Comparison of ENCODE assay signal across 2 cellular contexts in genomic region chr12:106769078-106769477, GRCh38.
TF ChIP-seq lines count a peak whose summit lies in the region.

No MANE protein-coding gene starts in this region.

TF ChIP-seq in IMR-90, 13 proteins besides CTCF, POLR2A, EP300 and RAD21:
- TF ChIP-seq USF2 (IDR thresholded peaks at IDR 0.05; ENCODE audit: low read depth, low read length) = no peak
- TF ChIP-seq SMC3 (IDR thresholded peaks at IDR 0.05; ENCODE audit: low read depth, low read length) = no peak
- TF ChIP-seq MAFK (IDR thresholded peaks at IDR 0.05; ENCODE audit: low read depth, low read length) = no peak
- no peak for TF ChIP-seq FOS (IDR thresholded peaks at IDR 0.05; ENCODE audit: low read depth, low read length)
- TF ChIP-seq RCOR1 (IDR thresholded peaks at IDR 0.05; ENCODE audit: insufficient replicate concordance, low read length) = no peak
- TF ChIP-seq CEBPB (IDR thresholded peaks at IDR 0.05; ENCODE audit: low read depth, low read length) = no peak
- no peak for TF ChIP-seq BHLHE40 (IDR thresholded peaks at IDR 0.05; ENCODE audit: low read depth, low read length)
- no peak for TF ChIP-seq MXI1 (IDR thresholded peaks at IDR 0.05; ENCODE audit: borderline replicate concordance, low read depth, low read length)
- TF ChIP-seq MAZ (IDR thresholded peaks at IDR 0.05; ENCODE audit: borderline replicate concordance, low read depth, low read length) = no peak
- no peak for TF ChIP-seq CHD1 (IDR thresholded peaks at IDR 0.05; ENCODE audit: low read depth, low read length)
- no peak for TF ChIP-seq RFX5 (IDR thresholded peaks at IDR 0.05; ENCODE audit: low read depth, low read length)
TF ChIP-seq in IMR-90: peak in this region for 0.

TF ChIP-seq in HepG2, 621 proteins besides CTCF, POLR2A, EP300 and RAD21 (continues in another document):
- no peak for TF ChIP-seq HNF1B (CRISPR knock-in tag; IDR thresholded peaks at IDR 0.05)
- TF ChIP-seq SAP130 (CRISPR knock-in tag; IDR thresholded peaks at IDR 0.05; ENCODE audit: low read depth) = peak; percentile 33; the same call in 1 of the 2 replicates
- no peak for TF ChIP-seq HOXA5 (CRISPR knock-in tag; IDR thresholded peaks at IDR 0.05)
- TF ChIP-seq ZNF33A (CRISPR knock-in tag; IDR thresholded peaks at IDR 0.05; ENCODE audit: borderline replicate concordance) = no peak
- peak; percentile 20; the same call in 1 of the 2 replicates for TF ChIP-seq ONECUT2 (CRISPR knock-in tag; IDR thresholded peaks at IDR 0.05)
- no peak for TF ChIP-seq RBAK (CRISPR knock-in tag; IDR thresholded peaks at IDR 0.05)
- no peak for TF ChIP-seq MYPOP (CRISPR knock-in tag; IDR thresholded peaks at IDR 0.05)
- no peak for TF ChIP-seq FOXK2 (IDR thresholded peaks at IDR 0.05)
- no peak for TF ChIP-seq MEIS2 (CRISPR knock-in tag; IDR thresholded peaks at IDR 0.05)
- TF ChIP-seq NFKBIZ (CRISPR knock-in tag; IDR thresholded peaks at IDR 0.05) = 0 out of 2 replicates have a peak, but pooled peaks have one; percentile 37
- TF ChIP-seq THYN1 (CRISPR knock-in tag; IDR thresholded peaks at IDR 0.05; ENCODE audit: borderline replicate concordance, low read depth) = no peak
- TF ChIP-seq SP1 (IDR thresholded peaks at IDR 0.05) = no peak
- TF ChIP-seq SP1 (CRISPR knock-in tag; IDR thresholded peaks at IDR 0.05) = no peak
- TF ChIP-seq LBX2 (CRISPR knock-in tag; IDR thresholded peaks at IDR 0.05; ENCODE audit: borderline replicate concordance) = no peak
- peak; percentile 51; the same call in 1 of the 2 replicates for TF ChIP-seq EHMT2 (IDR thresholded peaks at IDR 0.05; ENCODE audit: borderline replicate concordance, low read depth, low read length)
- TF ChIP-seq BHLHE40 (IDR thresholded peaks at IDR 0.05; ENCODE audit: low read length) = no peak
- TF ChIP-seq CEBPB (IDR thresholded peaks at IDR 0.05; ENCODE audit: borderline replicate concordance, low read depth, low read length) = peak; percentile 31; the same call in 1 of the 2 replicates
- 0 out of 2 replicates have a peak, but pooled peaks have one; percentile 39 for TF ChIP-seq ZSCAN20 (CRISPR knock-in tag; IDR thresholded peaks at IDR 0.05; ENCODE audit: borderline replicate concordance)
- no peak for TF ChIP-seq ZNF710 (CRISPR knock-in tag; IDR thresholded peaks at IDR 0.05; ENCODE audit: borderline replicate concordance)
- no peak for TF ChIP-seq SOX6 (IDR thresholded peaks at IDR 0.05)
- TF ChIP-seq SOX6 (CRISPR knock-in tag; IDR thresholded peaks at IDR 0.05) = peak; percentile 23; the same call in 1 of the 2 replicates
- TF ChIP-seq ZNF652 (CRISPR knock-in tag; IDR thresholded peaks at IDR 0.05; ENCODE audit: borderline replicate concordance, low read depth) = 0 out of 2 replicates have a peak, but pooled peaks have one; percentile 13
- no peak for TF ChIP-seq MAF1 (CRISPR knock-in tag; IDR thresholded peaks at IDR 0.05; ENCODE audit: borderline replicate concordance)
- peak; percentile 22; the same call in 1 of the 2 replicates for TF ChIP-seq BCL6 (CRISPR knock-in tag; IDR thresholded peaks at IDR 0.05)
- TF ChIP-seq NR2F6 (IDR thresholded peaks at IDR 0.05) = no peak; the same call in 1 of the 2 replicates
- TF ChIP-seq NR2F6 (CRISPR knock-in tag; IDR thresholded peaks at IDR 0.05) = 0 out of 2 replicates have a peak, but pooled peaks have one; percentile 8
- peak; percentile 49 for TF ChIP-seq TEAD3 (CRISPR knock-in tag; optimal IDR thresholded peaks at IDR 0.05; ENCODE audit: borderline replicate concordance)
- TF ChIP-seq ZKSCAN1 (IDR thresholded peaks at IDR 0.05; ENCODE audit: low read length) = peak; percentile 94
- TF ChIP-seq ZNF7 (CRISPR knock-in tag; IDR thresholded peaks at IDR 0.05) = no peak
- TF ChIP-seq TBP (CRISPR knock-in tag; IDR thresholded peaks at IDR 0.05) = no peak
- no peak for TF ChIP-seq FOXO4 (CRISPR knock-in tag; conservative IDR thresholded peaks at IDR 0.05)
- no peak for TF ChIP-seq ATRX (CRISPR knock-in tag; IDR thresholded peaks at IDR 0.05; ENCODE audit: borderline replicate concordance)
- no peak for TF ChIP-seq SRSF9 (IDR thresholded peaks at IDR 0.05; ENCODE audit: borderline replicate concordance, insufficient read depth, low read depth, low read length, poor library complexity, severe bottlenecking)
- TF ChIP-seq LCORL (IDR thresholded peaks at IDR 0.05) = no peak
- TF ChIP-seq LCORL (CRISPR knock-in tag; IDR thresholded peaks at IDR 0.05) = peak; percentile 39; the same call in 1 of the 2 replicates
- 0 out of 2 replicates have a peak, but pooled peaks have one; percentile 15 for TF ChIP-seq FOXP4 (CRISPR knock-in tag; IDR thresholded peaks at IDR 0.05)
- TF ChIP-seq, protein P1, sequence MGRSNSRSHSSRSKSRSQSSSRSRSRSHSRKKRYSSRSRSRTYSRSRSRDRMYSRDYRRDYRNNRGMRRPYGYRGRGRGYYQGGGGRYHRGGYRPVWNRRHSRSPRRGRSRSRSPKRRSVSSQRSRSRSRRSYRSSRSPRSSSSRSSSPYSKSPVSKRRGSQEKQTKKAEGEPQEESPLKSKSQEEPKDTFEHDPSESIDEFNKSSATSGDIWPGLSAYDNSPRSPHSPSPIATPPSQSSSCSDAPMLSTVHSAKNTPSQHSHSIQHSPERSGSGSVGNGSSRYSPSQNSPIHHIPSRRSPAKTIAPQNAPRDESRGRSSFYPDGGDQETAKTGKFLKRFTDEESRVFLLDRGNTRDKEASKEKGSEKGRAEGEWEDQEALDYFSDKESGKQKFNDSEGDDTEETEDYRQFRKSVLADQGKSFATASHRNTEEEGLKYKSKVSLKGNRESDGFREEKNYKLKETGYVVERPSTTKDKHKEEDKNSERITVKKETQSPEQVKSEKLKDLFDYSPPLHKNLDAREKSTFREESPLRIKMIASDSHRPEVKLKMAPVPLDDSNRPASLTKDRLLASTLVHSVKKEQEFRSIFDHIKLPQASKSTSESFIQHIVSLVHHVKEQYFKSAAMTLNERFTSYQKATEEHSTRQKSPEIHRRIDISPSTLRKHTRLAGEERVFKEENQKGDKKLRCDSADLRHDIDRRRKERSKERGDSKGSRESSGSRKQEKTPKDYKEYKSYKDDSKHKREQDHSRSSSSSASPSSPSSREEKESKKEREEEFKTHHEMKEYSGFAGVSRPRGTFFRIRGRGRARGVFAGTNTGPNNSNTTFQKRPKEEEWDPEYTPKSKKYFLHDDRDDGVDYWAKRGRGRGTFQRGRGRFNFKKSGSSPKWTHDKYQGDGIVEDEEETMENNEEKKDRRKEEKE (IDR thresholded peaks at IDR 0.05) = no peak
- TF ChIP-seq, protein P2, sequence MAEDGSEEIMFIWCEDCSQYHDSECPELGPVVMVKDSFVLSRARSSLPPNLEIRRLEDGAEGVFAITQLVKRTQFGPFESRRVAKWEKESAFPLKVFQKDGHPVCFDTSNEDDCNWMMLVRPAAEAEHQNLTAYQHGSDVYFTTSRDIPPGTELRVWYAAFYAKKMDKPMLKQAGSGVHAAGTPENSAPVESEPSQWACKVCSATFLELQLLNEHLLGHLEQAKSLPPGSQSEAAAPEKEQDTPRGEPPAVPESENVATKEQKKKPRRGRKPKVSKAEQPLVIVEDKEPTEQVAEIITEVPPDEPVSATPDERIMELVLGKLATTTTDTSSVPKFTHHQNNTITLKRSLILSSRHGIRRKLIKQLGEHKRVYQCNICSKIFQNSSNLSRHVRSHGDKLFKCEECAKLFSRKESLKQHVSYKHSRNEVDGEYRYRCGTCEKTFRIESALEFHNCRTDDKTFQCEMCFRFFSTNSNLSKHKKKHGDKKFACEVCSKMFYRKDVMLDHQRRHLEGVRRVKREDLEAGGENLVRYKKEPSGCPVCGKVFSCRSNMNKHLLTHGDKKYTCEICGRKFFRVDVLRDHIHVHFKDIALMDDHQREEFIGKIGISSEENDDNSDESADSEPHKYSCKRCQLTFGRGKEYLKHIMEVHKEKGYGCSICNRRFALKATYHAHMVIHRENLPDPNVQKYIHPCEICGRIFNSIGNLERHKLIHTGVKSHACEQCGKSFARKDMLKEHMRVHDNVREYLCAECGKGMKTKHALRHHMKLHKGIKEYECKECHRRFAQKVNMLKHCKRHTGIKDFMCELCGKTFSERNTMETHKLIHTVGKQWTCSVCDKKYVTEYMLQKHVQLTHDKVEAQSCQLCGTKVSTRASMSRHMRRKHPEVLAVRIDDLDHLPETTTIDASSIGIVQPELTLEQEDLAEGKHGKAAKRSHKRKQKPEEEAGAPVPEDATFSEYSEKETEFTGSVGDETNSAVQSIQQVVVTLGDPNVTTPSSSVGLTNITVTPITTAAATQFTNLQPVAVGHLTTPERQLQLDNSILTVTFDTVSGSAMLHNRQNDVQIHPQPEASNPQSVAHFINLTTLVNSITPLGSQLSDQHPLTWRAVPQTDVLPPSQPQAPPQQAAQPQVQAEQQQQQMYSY (CRISPR knock-in tag; IDR thresholded peaks at IDR 0.05) = peak; percentile 81
- TF ChIP-seq, protein P3, sequence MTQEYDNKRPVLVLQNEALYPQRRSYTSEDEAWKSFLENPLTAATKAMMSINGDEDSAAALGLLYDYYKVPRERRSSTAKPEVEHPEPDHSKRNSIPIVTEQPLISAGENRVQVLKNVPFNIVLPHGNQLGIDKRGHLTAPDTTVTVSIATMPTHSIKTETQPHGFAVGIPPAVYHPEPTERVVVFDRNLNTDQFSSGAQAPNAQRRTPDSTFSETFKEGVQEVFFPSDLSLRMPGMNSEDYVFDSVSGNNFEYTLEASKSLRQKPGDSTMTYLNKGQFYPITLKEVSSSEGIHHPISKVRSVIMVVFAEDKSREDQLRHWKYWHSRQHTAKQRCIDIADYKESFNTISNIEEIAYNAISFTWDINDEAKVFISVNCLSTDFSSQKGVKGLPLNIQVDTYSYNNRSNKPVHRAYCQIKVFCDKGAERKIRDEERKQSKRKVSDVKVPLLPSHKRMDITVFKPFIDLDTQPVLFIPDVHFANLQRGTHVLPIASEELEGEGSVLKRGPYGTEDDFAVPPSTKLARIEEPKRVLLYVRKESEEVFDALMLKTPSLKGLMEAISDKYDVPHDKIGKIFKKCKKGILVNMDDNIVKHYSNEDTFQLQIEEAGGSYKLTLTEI (CRISPR knock-in tag; conservative IDR thresholded peaks at IDR 0.05) = no peak
- no peak for TF ChIP-seq RBFOX2 (IDR thresholded peaks at IDR 0.05; ENCODE audit: low read depth, low read length)
